Comparison of ENCODE assay signal across 8 cellular contexts in genomic region chr9:129627556-129628492, GRCh38. TPM values are rescaled to one million over a fixed set of nuclear protein-coding genes. Genes with fewer than 3 reads are reported as not detected.
DNase-seq lines count a peak whose midpoint lies in the region; ATAC-seq and TF ChIP-seq lines count a peak whose summit lies in the region.

No MANE protein-coding gene starts in this region.

- H4K20me1 ChIP-seq in GM23338 (replicated peaks; ENCODE audit: insufficient read depth), result peaks cover 58% of the 10 kb centered on the region

- no peak for TF ChIP-seq EP300 in esophagus muscularis mucosa (IDR thresholded peaks at IDR 0.05)

- POLR2A ChIA-PET in RWPE1 (lab: Yijun Ruan, JAX; ENCODE audit: low non-redundant PET), result no interaction called here

- intact Hi-C loops in esophagus muscularis mucosa (cut with DNase I), result no loop called here

- H3K27ac Mint-ChIP-seq in GM23338, result peak overlapping the region; percentile 4; the same call in 1 of the 2 replicates

- H3K4me3 Mint-ChIP-seq in GM23338, result peak overlapping the region; percentile 77

- peaks cover 68% of the 10 kb centered on the region for H3K79me2 ChIP-seq in GM23338 (replicated peaks; ENCODE audit: insufficient read depth)

- no peaks in the 10 kb centered on the region for H3K9me3 ChIP-seq in esophagus muscularis mucosa

- DNase-seq in GM23338 (ENCODE audit: low spot score) (no peak), RWPE1 (ENCODE audit: low spot score) (no peak), esophagus muscularis mucosa (ENCODE audit: extremely low spot score) (no peak), skeletal muscle cell (ENCODE audit: low read depth) (no peak), medulla oblongata (ENCODE audit: extremely low spot score) (no peak), hepatic stellate cell (ENCODE audit: low spot score) (no peak)

- H3K27me3 ChIP-seq in GM23338 (ENCODE audit: insufficient read depth) (no peaks in the 10 kb centered on the region), esophagus muscularis mucosa (no peaks in the 10 kb centered on the region)

- H3K9me3 Mint-ChIP-seq in GM23338, result no peaks in the 10 kb centered on the region

- H3K4me3 ChIP-seq in GM23338, result peak overlapping the region; percentile 98
- peak overlapping the region; percentile 66 to 85 (median 82) for H3K4me3 ChIP-seq in esophagus muscularis mucosa
- H3K4me3 ChIP-seq in skeletal muscle cell (ENCODE audit: low read depth, low read length), result peak overlapping the region; percentile 86

- H3K9me2 ChIP-seq in GM23338 (ENCODE audit: insufficient read depth), result no peaks in the 10 kb centered on the region

- H3K4me2 ChIP-seq in GM23338, result peak overlapping the region; percentile 100

- ATAC-seq in GM23338 (no peak), GM19324 (IDR thresholded peaks at IDR 0.05; ENCODE audit: low FRiP score, unreplicated experiment) (no peak), GM21786 (IDR thresholded peaks at IDR 0.05; ENCODE audit: unreplicated experiment) (no peak)

- peaks cover 33% of the 10 kb centered on the region for H3K4me1 ChIP-seq in GM23338 (ENCODE audit: insufficient read depth)
- H3K4me1 ChIP-seq in esophagus muscularis mucosa, result peaks cover 47 to 85% (median 78%) of the 10 kb centered on the region in 4 donors

- no peaks in the 10 kb centered on the region for H3K36me3 ChIP-seq in GM23338 (ENCODE audit: insufficient read depth)
- H3K36me3 ChIP-seq in esophagus muscularis mucosa, result peaks cover 2 to 7% (median 4%) of the 10 kb centered on the region in 4 donors

- peaks cover 54% of the 10 kb centered on the region for H3K4me1 Mint-ChIP-seq in GM23338

- TF ChIP-seq CTCF in GM23338 (conservative IDR thresholded peaks at IDR 0.05; ENCODE audit: low read depth in 2 of 2) (no peak), RWPE1 (conservative IDR thresholded peaks at IDR 0.05; ENCODE audit: low read depth) (no peak), esophagus muscularis mucosa (IDR thresholded peaks at IDR 0.05) (no peak)

- CTCF ChIA-PET in RWPE1 (lab: Yijun Ruan, JAX), result interaction anchor here (0.6 to 4.5 kb wide), 6 partner anchors 9 to 489 kb away, joined by 3 to 33 read pairs (median 3); no protein-coding TSS in a partner anchor

- 0 out of 2 replicates have a peak, but pooled peaks cover 6% of the 10 kb centered on the region for H3F3A ChIP-seq in GM23338 (replicated peaks; ENCODE audit: low read depth)

- no peak for TF ChIP-seq POLR2A in esophagus muscularis mucosa (IDR thresholded peaks at IDR 0.05; ENCODE audit: low read depth)

- 43% methylated on average over 11 of the region's 13 CpGs for WGBS in esophagus muscularis mucosa

- peaks cover 22% of the 10 kb centered on the region for H3K36me3 Mint-ChIP-seq in GM23338 (ENCODE audit: low read depth)

- no peak overlapping the region for H2AFZ ChIP-seq in GM23338

- no peak overlapping the region for H3K27ac ChIP-seq in GM23338 (ENCODE audit: low read depth)
- peak overlapping the region; percentile 22 for H3K27ac ChIP-seq in RWPE1
- H3K27ac ChIP-seq in esophagus muscularis mucosa (replicated peaks in 1 of 4), result peak overlapping the region; percentile 17 to 96 (median 56)

- peaks cover 20% of the 10 kb centered on the region for H3K27me3 Mint-ChIP-seq in GM23338 (ENCODE audit: insufficient read depth, low read depth, poor library complexity)

TF ChIP-seq in GM23338, 12 proteins besides CTCF, POLR2A, EP300 and RAD21:
- TF ChIP-seq POLR2AphosphoS5 (IDR thresholded peaks at IDR 0.05; ENCODE audit: low read depth), result no peak

RNA-seq across cellular contexts. Expression of gene NTMT1, which starts 1.9 kb away (rescaled TPM):
- total RNA-seq in GM23338 (2014; rRNA removed; shearing (Covaris generic)), result 44.2 and 59.4 TPM in 2 replicates
- 97.4 and 108 TPM in 2 replicates for polyA plus RNA-seq in GM23338 (2016; fragmentation: Nextera tagmentation; extraction: Ambion mirVana)
- total RNA-seq in esophagus muscularis mucosa, result 10 to 100 TPM; 20.3 to 33.3 (median 31.9) TPM

RNA-seq across cellular contexts. Expression of gene C9orf50, which starts 6.9 kb away (rescaled TPM):
- total RNA-seq in GM23338 (2014; rRNA removed; shearing (Covaris generic)), result not detected in 2 replicates
- not detected in 2 replicates for polyA plus RNA-seq in GM23338 (2016; fragmentation: Nextera tagmentation; extraction: Ambion mirVana)
- total RNA-seq in esophagus muscularis mucosa, result under 1 TPM in 1 of 4 donors, not detected in 3; 0.34 TPM

RNA-seq across cellular contexts. Expression of gene ASB6, which starts 14.1 kb away (rescaled TPM):
- total RNA-seq in GM23338 (2014; rRNA removed; shearing (Covaris generic)), result 15.6 and 19.8 TPM in 2 replicates
- polyA plus RNA-seq in GM23338 (2016; fragmentation: Nextera tagmentation; extraction: Ambion mirVana), result 8.8 and 9.7 TPM in 2 replicates
- total RNA-seq in esophagus muscularis mucosa, result 10 to 100 TPM; 13.3 to 30.0 (median 22.0) TPM

RNA-seq across cellular contexts. Expression of gene PRRX2, which starts 37.6 kb away (rescaled TPM):
- 4.5 and 8.3 TPM in 2 replicates for total RNA-seq in GM23338 (2014; rRNA removed; shearing (Covaris generic))
- polyA plus RNA-seq in GM23338 (2016; fragmentation: Nextera tagmentation; extraction: Ambion mirVana), result 5.6 and 5.8 TPM in 2 replicates
- 10 to 100 TPM in 2 of 4 donors, 1 to 10 TPM in 2; 1.7 to 13.1 (median 6.2) TPM for total RNA-seq in esophagus muscularis mucosa
